ENCODE assay signal across 8 cellular contexts in genomic region chr7:77798394-77799077, GRCh38. TPM values are rescaled to one million over a fixed set of nuclear protein-coding genes. Genes with fewer than 3 reads are reported as not detected.
DNase-seq lines count a peak whose midpoint lies in the region; ATAC-seq and TF ChIP-seq lines count a peak whose summit lies in the region.

Gene PHTF2 (plus strand): TSS chr7:77798773.
Gene TMEM60 (minus strand): TSS chr7:77798434. CDS start chr7:77794373, 4,061 bp downstream.

- peak; percentile 99 for DNase-seq in NCI-H187 (lab: John Stamatoyannopoulos, UW)
- peak; percentile 86 to 100 (median 92) for DNase-seq in T-helper 2 cell
- peak; percentile 84 to 100 (median 99) for DNase-seq in anterior cingulate cortex (lab: John Stamatoyannopoulos, UW)
- DNase-seq in left ventricle myocardium superior = peak; percentile 98
- peak; percentile 99 for DNase-seq in prostate gland (ENCODE audit: low spot score)

- H3K27ac ChIP-seq in prostate gland (peak within 1 kb of the TSS; percentile 86 to 88), urinary bladder (ENCODE audit: low read depth) (peak within 1 kb of the TSS; percentile 70)

- H3K36me3 ChIP-seq in prostate gland (no peaks in the 10 kb centered on the region), urinary bladder (ENCODE audit: insufficient read depth) (no peaks in the 10 kb centered on the region)

- ATAC-seq in GM18499 (IDR thresholded peaks at IDR 0.05; ENCODE audit: insufficient read depth, unreplicated experiment) (peak; percentile 82), HG02943 (IDR thresholded peaks at IDR 0.05; ENCODE audit: low read depth, unreplicated experiment) (peak; percentile 93), left ventricle myocardium superior (peak; percentile 96)

- H3K4me3 ChIP-seq in prostate gland = peak within 1 kb of the TSS; percentile 84 to 88
- peak within 1 kb of the TSS; percentile 82 for H3K4me3 ChIP-seq in urinary bladder (ENCODE audit: low read depth, low read length)

- no peaks in the 10 kb centered on the region for H3K9me3 ChIP-seq in prostate gland

- intact Hi-C loops in left ventricle myocardium superior (cut with micrococcal nuclease) = no loop called here
- intact Hi-C loops in prostate gland (cut with DNase I) = loop anchor here (2.0 to 5.0 kb wide), 2 partner anchors 102 to 261 kb away; partner anchors contain the start of genes PTPN12 and RSBN1L

- peak in 3 of 4 experiments; percentile 60 to 67 (median 62) for TF ChIP-seq CTCF in prostate gland (IDR thresholded peaks at IDR 0.05)

- H3K4me1 ChIP-seq in prostate gland (replicated peaks) = peaks cover 12% of the 10 kb centered on the region
- H3K4me1 ChIP-seq in urinary bladder (ENCODE audit: insufficient read depth) = peaks cover 1% of the 10 kb centered on the region

- WGBS in prostate gland = under 1% methylated on average over 61 of the region's 61 CpGs
- WGBS in urinary bladder = under 1% methylated on average over 61 of the region's 61 CpGs

- no peaks in the 10 kb centered on the region for H3K27me3 ChIP-seq in prostate gland (replicated peaks; ENCODE audit: insufficient read depth)

- peak; percentile 90 for TF ChIP-seq POLR2A in prostate gland (IDR thresholded peaks at IDR 0.05)

RNA-seq across cellular contexts. Expression of gene PHTF2, which starts in this region (rescaled TPM):
- 22.3 TPM for total RNA-seq in left ventricle myocardium superior
- 10 to 100 TPM in 1 of 2 donors, 1 to 10 TPM in 1; 7.7 to 17.3 TPM for total RNA-seq in prostate gland
- total RNA-seq in urinary bladder = 52.1 TPM
- polyA plus RNA-seq in urinary bladder = 10.9 TPM

RNA-seq across cellular contexts. Expression of gene TMEM60, which starts in this region (rescaled TPM):
- total RNA-seq in left ventricle myocardium superior = 8.1 TPM
- 10 to 100 TPM; 17.5 to 20.6 TPM for total RNA-seq in prostate gland
- total RNA-seq in urinary bladder = 23.2 TPM
- polyA plus RNA-seq in urinary bladder = 16.1 TPM

Comparison
In these comparisons a context has a peak if more than half of its experiments do, and no peak if none do; other contexts are left out.
1. Peak in every context shown above with its lines: DNase-seq, ATAC-seq, H3K4me3 ChIP-seq and H3K27ac ChIP-seq.